Comparison of ENCODE assay signal across 1 cellular context in genomic region chr5:25510692-25511091, GRCh38.
TF ChIP-seq lines count a peak whose summit lies in the region.

No MANE protein-coding gene starts in this region.

TF ChIP-seq in HepG2, 621 proteins besides CTCF, POLR2A, EP300 and RAD21:
- 0 out of 2 replicates have a peak, but pooled peaks have one; percentile 8 for TF ChIP-seq MNT (IDR thresholded peaks at IDR 0.05)
